Comparison of ENCODE assay signal across 9 cellular contexts in genomic region chr4:168879178-168879577, GRCh38.
DNase-seq lines count a peak whose midpoint lies in the region; ATAC-seq and TF ChIP-seq lines count a peak whose summit lies in the region.
"Had no signal": no experiment of that assay in that cellular context is flagged by ENCODE, and none has a peak within 500 bp of the region (broad histone marks: within the 10 kb centered on the region; RNA-seq: fewer than 3 reads in every experiment).

No MANE protein-coding gene starts in this region.

- no peak for DNase-seq in chondrocyte (ENCODE audit: low spot score)
- no peak for DNase-seq in NCI-H748 treated with DMSO at 0.1 percent for 48 hours (lab: John Stamatoyannopoulos, UW)
- no peak for DNase-seq in ureter (ENCODE audit: low spot score)
- no peak for DNase-seq in H7
- DNase-seq in stimulated activated CD4-positive, alpha-beta T cell treated with anti-CD3 and anti-CD28 coated beads, Interleukin-12 subunit alpha, Interleukin-12 subunit beta, amount 100 ng/mL, for 4 hours = no peak
- DNase-seq: SJCRH30 had no signal

- no peak overlapping the region for H3K4me3 ChIP-seq in H7 (ENCODE audit: insufficient read depth, low read depth, low read length)
- H3K4me3 ChIP-seq: SJCRH30 had no signal

- ATAC-seq in GM18873 (IDR thresholded peaks at IDR 0.05; ENCODE audit: low FRiP score, unreplicated experiment) (peak; percentile 52), HG03175 (IDR thresholded peaks at IDR 0.05; ENCODE audit: unreplicated experiment) (peak; percentile 37)
- peak; percentile 45 for ATAC-seq in stimulated activated memory B cell treated with anti-CD40 and anti-IgM and Interleukin-4, amounts not matched to agents 10 μg/mL and 1 μg/mL and 100 μg/mL, for 72 hours

- no peaks in the 10 kb centered on the region for H3K9me3 Mint-ChIP-seq in chondrocyte (ENCODE audit: low read depth)
- no peaks in the 10 kb centered on the region for H3K9me3 Mint-ChIP-seq in stimulated activated memory B cell treated with anti-CD40 and anti-IgM and Interleukin-4, amounts not matched to agents 10 μg/mL and 1 μg/mL and 100 μg/mL, for 72 hours

- no peaks in the 10 kb centered on the region for H3K27me3 Mint-ChIP-seq in chondrocyte (ENCODE audit: low read depth)
- peaks cover 40% of the 10 kb centered on the region for H3K27me3 Mint-ChIP-seq in stimulated activated memory B cell treated with anti-CD40 and anti-IgM and Interleukin-4, amounts not matched to agents 10 μg/mL and 1 μg/mL and 100 μg/mL, for 72 hours

- peaks cover 48% of the 10 kb centered on the region for H3K36me3 Mint-ChIP-seq in chondrocyte (ENCODE audit: low read depth)
- H3K36me3 Mint-ChIP-seq in stimulated activated memory B cell treated with anti-CD40 and anti-IgM and Interleukin-4, amounts not matched to agents 10 μg/mL and 1 μg/mL and 100 μg/mL, for 72 hours = peaks cover 5% of the 10 kb centered on the region

- H3K27me3 ChIP-seq in H7 (ENCODE audit: control insufficient read depth, insufficient read depth, low read length) = peaks cover 26% of the 10 kb centered on the region
- H3K27me3 ChIP-seq: SJCRH30 had no signal

- H3K4me3 Mint-ChIP-seq in chondrocyte (ENCODE audit: unreplicated experiment) = peak overlapping the region; percentile 16
- no peak overlapping the region for H3K4me3 Mint-ChIP-seq in stimulated activated memory B cell treated with anti-CD40 and anti-IgM and Interleukin-4, amounts not matched to agents 10 μg/mL and 1 μg/mL and 100 μg/mL, for 72 hours

- H3K36me3 ChIP-seq in H7 (replicated peaks; ENCODE audit: control insufficient read depth, insufficient read depth, low read length) = no peaks in the 10 kb centered on the region

- TF ChIP-seq CTCF in chondrocyte (IDR thresholded peaks at IDR 0.05) = no peak

- peak overlapping the region; percentile 97 for H3K27ac Mint-ChIP-seq in chondrocyte (ENCODE audit: unreplicated experiment)
- H3K27ac Mint-ChIP-seq in stimulated activated memory B cell treated with anti-CD40 and anti-IgM and Interleukin-4, amounts not matched to agents 10 μg/mL and 1 μg/mL and 100 μg/mL, for 72 hours = peak overlapping the region; percentile 82

- peaks cover 86% of the 10 kb centered on the region for H3K4me1 Mint-ChIP-seq in chondrocyte (ENCODE audit: low read depth)
- peaks cover 30% of the 10 kb centered on the region for H3K4me1 Mint-ChIP-seq in stimulated activated memory B cell treated with anti-CD40 and anti-IgM and Interleukin-4, amounts not matched to agents 10 μg/mL and 1 μg/mL and 100 μg/mL, for 72 hours
